8 cellular contexts compared by ENCODE assay signal in the genomic region with DNA sequence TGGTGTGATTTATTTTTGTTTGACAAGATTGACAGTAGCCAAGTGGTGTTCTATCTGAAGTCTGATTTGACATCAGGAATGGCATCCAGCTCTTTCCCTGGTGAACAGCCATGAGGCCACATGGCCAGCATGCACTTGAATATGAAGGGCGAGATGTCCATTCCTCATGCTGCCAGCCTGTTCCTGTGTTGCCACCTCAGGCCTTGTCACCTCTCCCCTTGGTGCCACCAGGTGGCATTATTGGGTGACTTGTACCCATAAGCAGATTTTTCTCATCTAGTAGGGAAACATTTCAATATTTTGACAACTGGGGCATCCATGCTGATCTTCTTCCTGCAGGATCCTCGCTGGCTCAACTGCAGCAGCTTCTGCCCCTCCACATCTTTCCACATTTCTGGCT.
DNase-seq lines count a peak whose midpoint lies in the region; ATAC-seq, FAIRE-seq and TF ChIP-seq lines count a peak whose summit lies in the region.

No MANE protein-coding gene starts in this region.

- TF ChIP-seq EP300 in A549 (IDR thresholded peaks at IDR 0.05) = no peak

- H3K4me2 ChIP-seq in A549 = no peak overlapping the region

- no peaks in the 10 kb centered on the region for H3K4me1 ChIP-seq in A549
- no peaks in the 10 kb centered on the region for H3K4me1 ChIP-seq in gastrocnemius medialis

- 22% methylated on average over 2 of the region's 2 CpGs for WGBS in A549 (ENCODE audit: missing lambda C conversion rate)

- TF ChIP-seq CTCF in A549 (IDR thresholded peaks at IDR 0.05) = no peak
- peak; percentile 41 for TF ChIP-seq CTCF in GM12864 (IDR thresholded peaks at IDR 0.05; ENCODE audit: low read depth, low read length, missing control alignments)
- peak; percentile 21 for TF ChIP-seq CTCF in fibroblast of villous mesenchyme (IDR thresholded peaks at IDR 0.05; ENCODE audit: insufficient read depth, low read depth, low read length)
- TF ChIP-seq CTCF in gastrocnemius medialis (IDR thresholded peaks at IDR 0.05 in 4 of 5, conservative IDR thresholded peaks at IDR 0.05 in 1 of 5) = peak in 2 of 5 experiments; percentile 31 to 34

- peak in 1 of 2 experiments; percentile 32; a peak in 1 of 5 replicates for TF ChIP-seq RAD21 in A549 (conservative IDR thresholded peaks at IDR 0.05 in 1 of 2, IDR thresholded peaks at IDR 0.05 in 1 of 2)

- H3K27ac ChIP-seq in A549 = no peak overlapping the region
- H3K27ac ChIP-seq in gastrocnemius medialis = no peak overlapping the region

- H3K36me3 ChIP-seq in gastrocnemius medialis = no peaks in the 10 kb centered on the region

- FAIRE-seq in A549 (lab: Jason Lieb, UNC) = no peak

- no peaks in the 10 kb centered on the region for H3K27me3 ChIP-seq in gastrocnemius medialis

- no peaks in the 10 kb centered on the region for H3K9me3 ChIP-seq in A549
- no peaks in the 10 kb centered on the region for H3K9me3 ChIP-seq in gastrocnemius medialis

- TF ChIP-seq POLR2A in A549 (IDR thresholded peaks at IDR 0.05; ENCODE audit: low read length) (no peak), gastrocnemius medialis (IDR thresholded peaks at IDR 0.05) (no peak)

- peak in 1 of 2 experiments; percentile 22 for DNase-seq in A549 (ENCODE audit: low read depth in 1 of 2, low spot score in 1 of 2)
- no peak for DNase-seq in GM12864 (ENCODE audit: low read depth)
- DNase-seq in OCI-M1 (lab: John Stamatoyannopoulos, UW) = peak; percentile 4
- peak; percentile 10 for DNase-seq in fibroblast of villous mesenchyme (ENCODE audit: low read depth)
- no peak for DNase-seq in HuH-7.5 (ENCODE audit: low spot score)
- no peak for DNase-seq in gastrocnemius medialis

- in situ Hi-C loops in gastrocnemius medialis (cut with MboI; ENCODE audit: low sequenced_read_pairs in 4 of 4) = no loop called here

- POLR2A ChIA-PET in A549 (lab: Yijun Ruan, JAX) = no interaction called here

- H3K4me3 ChIP-seq in A549 = no peak overlapping the region
- no peak overlapping the region for H3K4me3 ChIP-seq in GM12864 (ENCODE audit: low read depth, low read length)
- H3K4me3 ChIP-seq in fibroblast of villous mesenchyme (ENCODE audit: low read depth, low read length) = no peak overlapping the region
- no peak overlapping the region for H3K4me3 ChIP-seq in gastrocnemius medialis

- ATAC-seq in A549 (no peak), HG03139 (IDR thresholded peaks at IDR 0.05; ENCODE audit: unreplicated experiment) (no peak), gastrocnemius medialis (no peak), GM21423 (IDR thresholded peaks at IDR 0.05; ENCODE audit: unreplicated experiment) (no peak)

- intact Hi-C loops in gastrocnemius medialis (cut with DNase I; ENCODE audit: low total_unique reads) = no loop called here

- CTCF ChIA-PET in A549 (lab: Yijun Ruan, JAX) = interaction anchor here (1.2 to 1.4 kb wide), 3 partner anchors 12 to 447 kb away, joined by 3 to 4 read pairs (median 3); no protein-coding TSS in a partner anchor

TF ChIP-seq in A549, 52 proteins besides CTCF, POLR2A, EP300 and RAD21:
- TF ChIP-seq SMC3 (IDR thresholded peaks at IDR 0.05) (peak; percentile 23; the same call in 2 of the 3 replicates), BCL3 (IDR thresholded peaks at IDR 0.05) (no peak)

Comparison
In these comparisons a context has a peak if more than half of its experiments do, and no peak if none do; other contexts are left out.
1. DNase-seq: peak in OCI-M1 (single experiment) and fibroblast of villous mesenchyme (single experiment); none in GM12864 (single experiment), HuH-7.5 (single experiment) and gastrocnemius medialis (0 of 2).